Comparison of ENCODE assay signal across 11 cellular contexts in genomic region chr14:68401855-68402254, GRCh38.
DNase-seq lines count a peak whose midpoint lies in the region; ATAC-seq and TF ChIP-seq lines count a peak whose summit lies in the region.
"Had no signal": no experiment of that assay in that cellular context is flagged by ENCODE, and none has a peak within 500 bp of the region (broad histone marks: within the 10 kb centered on the region; RNA-seq: fewer than 3 reads in every experiment).

No MANE protein-coding gene starts in this region.

- H4K20me1 ChIP-seq in BLaER1 treated with 17β-estradiol and CSF1 and Interleukin-3, amounts not matched to agents 10 nM and 100 nM: no peaks in the 10 kb centered on the region

- WGBS in stomach, 5 donors: 69 to 83% (median 80%) methylated on average over 4 of the region's 4 CpGs

- in situ Hi-C loops in HAP-1 (cut with MboI; ENCODE audit: low sequenced_read_pairs): no loop called here

- peak overlapping the region; percentile 84 to 98 (median 88); a peak in 21 of 22 replicates for H3K27ac ChIP-seq in BLaER1 treated with 17β-estradiol and CSF1 and Interleukin-3, amounts not matched to agents 10 nM and 100 nM
- H3K27ac ChIP-seq in stomach: peak overlapping the region in 2 of 5 donors; percentile 33 to 50
- H3K27ac ChIP-seq: RWPE1 had no signal

- DNase-seq in RPMI7951 (ENCODE audit: low read depth) (peak; percentile 99), NCI-H2029 (lab: John Stamatoyannopoulos, UW) (no peak), stomach (no peak), HAP-1 (ENCODE audit: low spot score in 2 of 2) (no peak), DMS 273 treated with DMSO at 0.1 percent for 48 hours (lab: John Stamatoyannopoulos, UW) (no peak)
- DNase-seq: BE2C; stimulated activated naive CD4-positive, alpha-beta T cell treated with Interleukin-2 at 50 U/mL for 16 hours had no signal

- no peak for TF ChIP-seq POLR2A in stomach (IDR thresholded peaks at IDR 0.05)

- peak overlapping the region in 9 of 11 experiments; percentile 15 to 77 (median 63); a peak in 15 of 22 replicates for H3K9ac ChIP-seq in BLaER1 treated with 17β-estradiol and CSF1 and Interleukin-3, amounts not matched to agents 10 nM and 100 nM

- intact Hi-C loops in stomach (cut with DNase I; ENCODE audit: low total_unique reads): no loop called here

- no peak overlapping the region for H3K4me3 ChIP-seq in BLaER1 treated with 17β-estradiol and CSF1 and Interleukin-3, amounts not matched to agents 10 nM and 100 nM
- no peak overlapping the region for H3K4me3 ChIP-seq in stomach
- no peak overlapping the region for H3K4me3 ChIP-seq in HAP-1

- no peak for TF ChIP-seq EP300 in stomach (IDR thresholded peaks at IDR 0.05)

- H3K27me3 ChIP-seq in BLaER1 treated with 17β-estradiol and CSF1 and Interleukin-3, amounts not matched to agents 10 nM and 100 nM: no peaks in the 10 kb centered on the region
- H3K27me3 ChIP-seq in stomach (no peaks in the 10 kb centered on the region), HAP-1 (ENCODE audit: low read depth) (no peaks in the 10 kb centered on the region)
- H3K27me3 ChIP-seq: BE2C had no signal

- no peaks in the 10 kb centered on the region for H3K9me3 ChIP-seq in BLaER1 treated with 17β-estradiol and CSF1 and Interleukin-3, amounts not matched to agents 10 nM and 100 nM (replicated peaks in 1 of 11)
- H3K9me3 ChIP-seq in stomach: no peaks in the 10 kb centered on the region
- no peaks in the 10 kb centered on the region for H3K9me3 ChIP-seq in HAP-1
- H3K9me3 ChIP-seq: BE2C had no signal

- ATAC-seq in GM19328 (IDR thresholded peaks at IDR 0.05; ENCODE audit: unreplicated experiment) (peak; percentile 53), HG03045 (IDR thresholded peaks at IDR 0.05; ENCODE audit: unreplicated experiment) (peak; percentile 48)

- H3K4me2 ChIP-seq in BLaER1 treated with 17β-estradiol and CSF1 and Interleukin-3, amounts not matched to agents 10 nM and 100 nM: peak overlapping the region; percentile 74 to 89 (median 82)

- TF ChIP-seq CTCF in stomach (IDR thresholded peaks at IDR 0.05): no peak

- H3K4me1 ChIP-seq in BLaER1 treated with 17β-estradiol and CSF1 and Interleukin-3, amounts not matched to agents 10 nM and 100 nM: peaks cover 85 to 100% (median 96%) of the 10 kb centered on the region in 10 experiments
- peaks cover 0 to 73% (median 35%) of the 10 kb centered on the region in 4 donors for H3K4me1 ChIP-seq in stomach
- no peaks in the 10 kb centered on the region for H3K4me1 ChIP-seq in HAP-1

- H3K36me3 ChIP-seq in BLaER1 treated with 17β-estradiol and CSF1 and Interleukin-3, amounts not matched to agents 10 nM and 100 nM: no peaks in the 10 kb centered on the region
- H3K36me3 ChIP-seq in stomach (no peaks in the 10 kb centered on the region), HAP-1 (replicated peaks) (no peaks in the 10 kb centered on the region)
- H3K36me3 ChIP-seq: BE2C had no signal
